1 cellular context compared by ENCODE assay signal in genomic region chr1:19456915-19457554, GRCh38.
TF ChIP-seq lines count a peak whose summit lies in the region.

No MANE protein-coding gene starts in this region.

TF ChIP-seq in HepG2, 621 proteins besides CTCF, POLR2A, EP300 and RAD21:
- TF ChIP-seq MYC (CRISPR knock-in tag; IDR thresholded peaks at IDR 0.05; ENCODE audit: borderline replicate concordance): no peak
- TF ChIP-seq, protein P1, sequence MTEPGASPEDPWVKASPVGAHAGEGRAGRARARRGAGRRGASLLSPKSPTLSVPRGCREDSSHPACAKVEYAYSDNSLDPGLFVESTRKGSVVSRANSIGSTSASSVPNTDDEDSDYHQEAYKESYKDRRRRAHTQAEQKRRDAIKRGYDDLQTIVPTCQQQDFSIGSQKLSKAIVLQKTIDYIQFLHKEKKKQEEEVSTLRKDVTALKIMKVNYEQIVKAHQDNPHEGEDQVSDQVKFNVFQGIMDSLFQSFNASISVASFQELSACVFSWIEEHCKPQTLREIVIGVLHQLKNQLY (CRISPR knock-in tag; IDR thresholded peaks at IDR 0.05): no peak
- no peak for TF ChIP-seq FLYWCH1 (CRISPR knock-in tag; IDR thresholded peaks at IDR 0.05)
- no peak for TF ChIP-seq ZBTB7A (CRISPR knock-in tag; IDR thresholded peaks at IDR 0.05)
- TF ChIP-seq FOXC1 (CRISPR knock-in tag; IDR thresholded peaks at IDR 0.05; ENCODE audit: borderline replicate concordance): no peak
- no peak for TF ChIP-seq ATAD3A (CRISPR knock-in tag; IDR thresholded peaks at IDR 0.05)
- TF ChIP-seq ZSCAN29 (CRISPR knock-in tag; conservative IDR thresholded peaks at IDR 0.05): no peak
